7 cellular contexts compared by ENCODE assay signal in the genomic region with DNA sequence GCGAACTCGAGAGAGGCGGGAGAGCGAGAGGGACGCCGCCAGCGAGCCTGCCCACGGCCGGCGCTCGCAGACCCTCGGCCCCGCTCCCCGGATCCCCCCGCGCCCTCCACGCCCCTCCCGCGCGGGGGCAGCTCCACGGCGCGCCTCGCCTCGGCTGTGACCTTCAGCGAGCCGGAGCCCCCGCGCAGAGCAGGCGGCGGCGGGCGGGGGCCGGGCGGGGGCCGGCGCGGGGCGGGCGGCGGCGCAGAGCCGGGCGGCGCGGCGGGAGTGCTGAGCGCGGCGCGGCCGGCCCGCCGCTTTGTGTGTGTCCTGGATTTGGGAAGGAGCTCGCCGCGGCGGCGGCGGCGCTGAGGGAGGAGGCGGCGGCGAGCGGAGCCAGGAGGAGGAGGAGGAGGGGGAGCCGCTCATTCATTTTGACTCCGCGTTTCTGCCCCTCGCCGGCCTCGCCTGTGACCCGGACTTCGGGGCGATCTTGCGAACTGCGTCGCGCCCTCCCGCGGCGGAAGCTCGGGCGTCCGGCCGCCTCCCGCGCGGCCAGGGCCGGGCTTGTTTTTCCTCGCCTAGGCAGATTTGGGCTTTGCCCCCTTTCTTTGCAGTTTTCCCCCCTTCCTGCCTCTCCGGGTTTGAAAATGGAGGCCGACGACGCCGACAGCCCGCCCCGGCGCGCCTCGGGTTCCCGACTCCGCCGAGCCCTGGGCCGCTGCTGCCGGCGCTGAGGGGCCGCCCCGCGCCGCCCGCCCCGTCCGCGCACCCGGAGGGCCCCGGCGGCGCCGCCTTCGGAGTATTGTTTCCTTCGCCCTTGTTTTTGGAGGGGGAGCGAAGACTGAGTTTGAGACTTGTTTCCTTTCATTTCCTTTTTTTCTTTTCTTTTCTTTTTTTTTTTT. TPM values are rescaled to one million over a fixed set of nuclear protein-coding genes. Genes with fewer than 3 reads are reported as not detected.
DNase-seq lines count a peak whose midpoint lies in the region; FAIRE-seq and TF ChIP-seq lines count a peak whose summit lies in the region.

No MANE protein-coding gene starts in this region.

- TF ChIP-seq CTCF in HEK293 (tag by site-specific recombination; IDR thresholded peaks at IDR 0.05) = peak; percentile 49
- TF ChIP-seq CTCF in esophagus squamous epithelium (IDR thresholded peaks at IDR 0.05) = no peak

- H3K27ac ChIP-seq in HEK293 (ENCODE audit: extremely low read depth, low read depth, low read length) (peak overlapping the region; percentile 96), esophagus squamous epithelium (peak overlapping the region; percentile 91 to 98 (median 96)), muscle layer of duodenum (ENCODE audit: low read length) (peak overlapping the region; percentile 72), thymus (ENCODE audit: low read depth) (peak overlapping the region; percentile 95)

- intact Hi-C loops in esophagus squamous epithelium (cut with DNase I) = loop anchor here (5.0 to 10.0 kb wide), 2 partner anchors 127 to 416 kb away; no protein-coding TSS in a partner anchor

- FAIRE-seq in GM12891 (lab: Jason Lieb, UNC) = no peak

- H3K4me3 ChIP-seq in HEK293 (ENCODE audit: low read depth, low read length) (peak overlapping the region; percentile 91), esophagus squamous epithelium (peak overlapping the region; percentile 69 to 93 (median 82)), muscle layer of duodenum (ENCODE audit: low read depth in 1 of 2, low read length in 2 of 2) (peak overlapping the region; percentile 81 to 90), thymus (ENCODE audit: low read length) (peak overlapping the region; percentile 69)

- POLR2A ChIA-PET in HEK293 (lab: Yijun Ruan, JAX) = interaction anchor here (0.7 to 2.6 kb wide), 7 partner anchors 10 to 202 kb away, joined by 3 to 16 read pairs (median 4); no protein-coding TSS in a partner anchor

- H3K36me3 ChIP-seq in HEK293 (ENCODE audit: control insufficient read depth in 2 of 2, insufficient read depth in 1 of 2, low read length in 2 of 2) (no peaks in the 10 kb centered on the region), esophagus squamous epithelium (no peaks in the 10 kb centered on the region), muscle layer of duodenum (ENCODE audit: control insufficient read depth in 1 of 2, insufficient read depth in 2 of 2, low read length in 2 of 2) (no peaks in the 10 kb centered on the region), thymus (ENCODE audit: control insufficient read depth, insufficient read depth) (no peaks in the 10 kb centered on the region)

- H3K4me1 ChIP-seq in HEK293 (ENCODE audit: control insufficient read depth, insufficient read depth, low read length) (peaks cover 22% of the 10 kb centered on the region), esophagus squamous epithelium (peaks cover 0 to 56% (median 12%) of the 10 kb centered on the region in 3 donors), muscle layer of duodenum (ENCODE audit: control insufficient read depth in 1 of 2, insufficient read depth in 2 of 2, low read length in 2 of 2) (peaks cover 0 to 16% of the 10 kb centered on the region in 2 donors), thymus (ENCODE audit: control insufficient read depth, insufficient read depth, low read length) (peaks cover 19% of the 10 kb centered on the region)

- WGBS in esophagus squamous epithelium, 2 donors = 0% methylated on average over 8 of the region's 122 CpGs; no CpG with 5 or more reads in 1 of the 2 donors
- under 1% methylated on average over 122 of the region's 122 CpGs for WGBS in thymus

- CTCF ChIA-PET in HEK293 (lab: Yijun Ruan, JAX) = interaction anchor here (0.6 to 7.0 kb wide), 8 partner anchors 10 to 380 kb away, joined by 3 to 89 read pairs (median 3); no protein-coding TSS in a partner anchor

- DNase-seq in GM12891 (ENCODE audit: insufficient read length, low spot score) (peak; percentile 35), NAMALWA (ENCODE audit: low spot score) (peak; percentile 60), activated T-cell treated with anti-CD3 and anti-CD28 coated beads for 24 hours (ENCODE audit: low read depth) (peak; percentile 16), esophagus squamous epithelium (lab: John Stamatoyannopoulos, UW) (no peak)

- no peaks in the 10 kb centered on the region for H3K9me3 ChIP-seq in HEK293 (ENCODE audit: control insufficient read depth, insufficient read depth, low read depth, low read length)
- H3K9me3 ChIP-seq in esophagus squamous epithelium = no peaks in the 10 kb centered on the region
- H3K9me3 ChIP-seq in muscle layer of duodenum (ENCODE audit: control insufficient read depth in 1 of 2, low read length in 2 of 2) = no peaks in the 10 kb centered on the region
- H3K9me3 ChIP-seq in thymus (ENCODE audit: control insufficient read depth) = no peaks in the 10 kb centered on the region

- H3K27me3 ChIP-seq in esophagus squamous epithelium (peaks cover 0 to 28% (median 0%) of the 10 kb centered on the region in 4 donors), muscle layer of duodenum (ENCODE audit: low read depth, low read length) (peaks cover 3% of the 10 kb centered on the region), thymus (ENCODE audit: control insufficient read depth, insufficient read depth) (peaks cover 42% of the 10 kb centered on the region)

- TF ChIP-seq POLR2A in GM12891 (IDR thresholded peaks at IDR 0.05; ENCODE audit: low read depth, low read length) = no peak
- TF ChIP-seq POLR2A in esophagus squamous epithelium (IDR thresholded peaks at IDR 0.05) = no peak

TF ChIP-seq in GM12891, 5 proteins besides CTCF, POLR2A, EP300 and RAD21:
- TF ChIP-seq TAF1 (IDR thresholded peaks at IDR 0.05; ENCODE audit: low read depth, low read length) (no peak), POLR2AphosphoS5 (IDR thresholded peaks at IDR 0.05; ENCODE audit: low read depth, low read length) (no peak), SPI1 (IDR thresholded peaks at IDR 0.05; ENCODE audit: low read depth, low read length) (no peak), POU2F2 (IDR thresholded peaks at IDR 0.05; ENCODE audit: low read depth, low read length) (no peak), PAX5 (IDR thresholded peaks at IDR 0.05; ENCODE audit: insufficient read depth, low read length, severe bottlenecking) (no peak)

TF ChIP-seq in HEK293, 187 proteins besides CTCF, POLR2A, EP300 and RAD21 (continues in another document):
- TF ChIP-seq, protein P1, sequence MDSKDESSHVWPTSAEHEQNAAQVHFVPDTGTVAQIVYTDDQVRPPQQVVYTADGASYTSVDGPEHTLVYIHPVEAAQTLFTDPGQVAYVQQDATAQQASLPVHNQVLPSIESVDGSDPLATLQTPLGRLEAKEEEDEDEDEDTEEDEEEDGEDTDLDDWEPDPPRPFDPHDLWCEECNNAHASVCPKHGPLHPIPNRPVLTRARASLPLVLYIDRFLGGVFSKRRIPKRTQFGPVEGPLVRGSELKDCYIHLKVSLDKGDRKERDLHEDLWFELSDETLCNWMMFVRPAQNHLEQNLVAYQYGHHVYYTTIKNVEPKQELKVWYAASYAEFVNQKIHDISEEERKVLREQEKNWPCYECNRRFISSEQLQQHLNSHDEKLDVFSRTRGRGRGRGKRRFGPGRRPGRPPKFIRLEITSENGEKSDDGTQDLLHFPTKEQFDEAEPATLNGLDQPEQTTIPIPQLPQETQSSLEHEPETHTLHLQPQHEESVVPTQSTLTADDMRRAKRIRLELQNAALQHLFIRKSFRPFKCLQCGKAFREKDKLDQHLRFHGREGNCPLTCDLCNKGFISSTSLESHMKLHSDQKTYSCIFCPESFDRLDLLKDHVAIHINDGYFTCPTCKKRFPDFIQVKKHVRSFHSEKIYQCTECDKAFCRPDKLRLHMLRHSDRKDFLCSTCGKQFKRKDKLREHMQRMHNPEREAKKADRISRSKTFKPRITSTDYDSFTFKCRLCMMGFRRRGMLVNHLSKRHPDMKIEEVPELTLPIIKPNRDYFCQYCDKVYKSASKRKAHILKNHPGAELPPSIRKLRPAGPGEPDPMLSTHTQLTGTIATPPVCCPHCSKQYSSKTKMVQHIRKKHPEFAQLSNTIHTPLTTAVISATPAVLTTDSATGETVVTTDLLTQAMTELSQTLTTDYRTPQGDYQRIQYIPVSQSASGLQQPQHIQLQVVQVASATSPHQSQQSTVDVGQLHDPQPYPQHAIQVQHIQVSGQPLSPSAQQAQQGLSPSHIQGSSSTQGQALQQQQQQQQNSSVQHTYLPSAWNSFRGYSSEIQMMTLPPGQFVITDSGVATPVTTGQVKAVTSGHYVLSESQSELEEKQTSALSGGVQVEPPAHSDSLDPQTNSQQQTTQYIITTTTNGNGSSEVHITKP (tag by site-specific recombination; IDR thresholded peaks at IDR 0.05) = peak; percentile 64
- TF ChIP-seq ZEB2 (tag by site-specific recombination; IDR thresholded peaks at IDR 0.05) (peak; percentile 61; the same call in 1 of the 2 replicates), GLIS2 (tag by site-specific recombination; IDR thresholded peaks at IDR 0.05) (peak; percentile 68; the same call in 1 of the 2 replicates)
- TF ChIP-seq, protein P2, sequence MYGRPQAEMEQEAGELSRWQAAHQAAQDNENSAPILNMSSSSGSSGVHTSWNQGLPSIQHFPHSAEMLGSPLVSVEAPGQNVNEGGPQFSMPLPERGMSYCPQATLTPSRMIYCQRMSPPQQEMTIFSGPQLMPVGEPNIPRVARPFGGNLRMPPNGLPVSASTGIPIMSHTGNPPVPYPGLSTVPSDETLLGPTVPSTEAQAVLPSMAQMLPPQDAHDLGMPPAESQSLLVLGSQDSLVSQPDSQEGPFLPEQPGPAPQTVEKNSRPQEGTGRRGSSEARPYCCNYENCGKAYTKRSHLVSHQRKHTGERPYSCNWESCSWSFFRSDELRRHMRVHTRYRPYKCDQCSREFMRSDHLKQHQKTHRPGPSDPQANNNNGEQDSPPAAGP (tag by site-specific recombination; IDR thresholded peaks at IDR 0.05) = peak; percentile 49; the same call in 1 of the 2 replicates
- TF ChIP-seq, protein P3, sequence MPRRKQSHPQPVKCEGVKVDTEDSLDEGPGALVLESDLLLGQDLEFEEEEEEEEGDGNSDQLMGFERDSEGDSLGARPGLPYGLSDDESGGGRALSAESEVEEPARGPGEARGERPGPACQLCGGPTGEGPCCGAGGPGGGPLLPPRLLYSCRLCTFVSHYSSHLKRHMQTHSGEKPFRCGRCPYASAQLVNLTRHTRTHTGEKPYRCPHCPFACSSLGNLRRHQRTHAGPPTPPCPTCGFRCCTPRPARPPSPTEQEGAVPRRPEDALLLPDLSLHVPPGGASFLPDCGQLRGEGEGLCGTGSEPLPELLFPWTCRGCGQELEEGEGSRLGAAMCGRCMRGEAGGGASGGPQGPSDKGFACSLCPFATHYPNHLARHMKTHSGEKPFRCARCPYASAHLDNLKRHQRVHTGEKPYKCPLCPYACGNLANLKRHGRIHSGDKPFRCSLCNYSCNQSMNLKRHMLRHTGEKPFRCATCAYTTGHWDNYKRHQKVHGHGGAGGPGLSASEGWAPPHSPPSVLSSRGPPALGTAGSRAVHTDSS (tag by site-specific recombination; IDR thresholded peaks at IDR 0.05) = 0 out of 2 replicates have a peak, but pooled peaks have one; percentile 34

RNA-seq across cellular contexts. Expression of gene IGF1R, which starts 0.6 kb away (rescaled TPM):
- 0.89 TPM for polyA plus RNA-seq in GM12891 (2012; ENCODE audit: low read depth, missing spikeins)
- 10 to 100 TPM; 20.5 to 54.8 (median 40.4) TPM for total RNA-seq in esophagus squamous epithelium
- polyA plus RNA-seq in thymus = 10.0 TPM
